Comparison of ENCODE assay signal across 11 cellular contexts in genomic region chr20:20370087-20370575, GRCh38. TPM values are rescaled to one million over a fixed set of nuclear protein-coding genes. Genes with fewer than 3 reads are reported as not detected.
DNase-seq lines count a peak whose midpoint lies in the region; ATAC-seq lines count a peak whose summit lies in the region.
"Had no signal": no experiment of that assay in that cellular context is flagged by ENCODE, and none has a peak within 500 bp of the region (broad histone marks: within the 10 kb centered on the region; RNA-seq: fewer than 3 reads in every experiment).

No MANE protein-coding gene starts in this region.

- no peaks in the 10 kb centered on the region for H3K9me3 ChIP-seq in ES-I3 (ENCODE audit: control insufficient read depth, insufficient read depth, low read length)
- H3K9me3 ChIP-seq: A549 had no signal

- POLR2A ChIA-PET in activated CD4-positive, alpha-beta memory T cell treated with anti-CD3 and anti-CD28 coated beads, Interleukin-2, amount 10 ng/mL, durations not matched to agents 7 days and 5 days (lab: Charles Lee) = no interaction called here

- intact Hi-C loops in Right ventricle myocardium superior (cut with DNase I) = no loop called here

- peaks cover 38% of the 10 kb centered on the region for H3K4me1 ChIP-seq in ES-I3 (ENCODE audit: insufficient read depth, low read length)

- H3K4me3 Mint-ChIP-seq in activated CD4-positive, alpha-beta memory T cell treated with anti-CD3 and anti-CD28 coated beads, Interleukin-2, amount 10 ng/mL, durations not matched to agents 7 days and 5 days = peak overlapping the region; percentile 24

- ATAC-seq in Right ventricle myocardium superior (ENCODE audit: poor library complexity) = no peak

- H3K36me3 Mint-ChIP-seq in activated CD4-positive, alpha-beta memory T cell treated with anti-CD3 and anti-CD28 coated beads, Interleukin-2, amount 10 ng/mL, durations not matched to agents 7 days and 5 days (ENCODE audit: low read depth) = peaks cover 2% of the 10 kb centered on the region

- DNase-seq in NCI-H1105 treated with DMSO at 0.1 percent for 48 hours (lab: John Stamatoyannopoulos, UW) = peak; percentile 63
- DNase-seq in NCI-H1105 (lab: John Stamatoyannopoulos, UW) = no peak
- no peak for DNase-seq in activated CD4-positive, alpha-beta memory T cell treated with anti-CD3 and anti-CD28 coated beads, Interleukin-2, amount 10 ng/mL, durations not matched to agents 7 days and 5 days
- peak; percentile 57 for DNase-seq in islet precursor cell
- no peak for DNase-seq in SHP77 treated with DMSO at 0.1 percent for 48 hours (lab: John Stamatoyannopoulos, UW)
- no peak for DNase-seq in T-helper 9 cell
- DNase-seq in Right ventricle myocardium superior = no peak

- peaks cover 8% of the 10 kb centered on the region for H3K4me1 Mint-ChIP-seq in activated CD4-positive, alpha-beta memory T cell treated with anti-CD3 and anti-CD28 coated beads, Interleukin-2, amount 10 ng/mL, durations not matched to agents 7 days and 5 days

- H3K36me3 ChIP-seq in ES-I3 (ENCODE audit: insufficient read depth, low read length) = no peaks in the 10 kb centered on the region

- CTCF ChIA-PET in activated CD4-positive, alpha-beta memory T cell treated with anti-CD3 and anti-CD28 coated beads, Interleukin-2, amount 10 ng/mL, durations not matched to agents 7 days and 5 days (lab: Charles Lee) = interaction anchor here (0.6 kb wide), 2 partner anchors 385 to 448 kb away, joined by 3 read pairs; no protein-coding TSS in a partner anchor

- H3K27ac Mint-ChIP-seq in activated CD4-positive, alpha-beta memory T cell treated with anti-CD3 and anti-CD28 coated beads, Interleukin-2, amount 10 ng/mL, durations not matched to agents 7 days and 5 days = no peak overlapping the region

- peak overlapping the region; percentile 60 for H3K9ac ChIP-seq in ES-I3 (ENCODE audit: low read depth, low read length)

- H3K9me3 Mint-ChIP-seq in activated CD4-positive, alpha-beta memory T cell treated with anti-CD3 and anti-CD28 coated beads, Interleukin-2, amount 10 ng/mL, durations not matched to agents 7 days and 5 days = no peaks in the 10 kb centered on the region

- H3K27me3 Mint-ChIP-seq in activated CD4-positive, alpha-beta memory T cell treated with anti-CD3 and anti-CD28 coated beads, Interleukin-2, amount 10 ng/mL, durations not matched to agents 7 days and 5 days = peaks cover 69% of the 10 kb centered on the region

RNA-seq across cellular contexts. Expression of gene INSM1, which starts 2.2 kb away (rescaled TPM):
- total RNA-seq in activated CD4-positive, alpha-beta memory T cell treated with anti-CD3 and anti-CD28 coated beads, Interleukin-2, amount 10 ng/mL, durations not matched to agents 7 days and 5 days = not detected
- not detected for total RNA-seq in Right ventricle myocardium superior
- total RNA-seq: dermis microvascular lymphatic vessel endothelial cell, renal cortical epithelial cell had no signal

Comparison
In these comparisons a context has a peak if more than half of its experiments do, and no peak if none do; other contexts are left out.
1. DNase-seq: peak in NCI-H1105 treated with DMSO at 0.1 percent for 48 hours (single experiment) and islet precursor cell (single experiment); none in NCI-H1105 (single experiment), activated CD4-positive, alpha-beta memory T cell treated with anti-CD3 and anti-CD28 coated beads, Interleukin-2, amount 10 ng/mL, durations not matched to agents 7 days and 5 days (single experiment), SHP77 treated with DMSO at 0.1 percent for 48 hours (single experiment), T-helper 9 cell (single experiment) and Right ventricle myocardium superior (single experiment).